ENCODE assay signal across 11 cellular contexts in genomic region chr21:17550671-17551308, GRCh38.
"Had no signal": no experiment of that assay in that cellular context is flagged by ENCODE, and none has a peak within 500 bp of the region (broad histone marks: within the 10 kb centered on the region; RNA-seq: fewer than 3 reads in every experiment).

No MANE protein-coding gene starts in this region.

- H3K27me3 ChIP-seq: colonic mucosa, neutrophil, transverse colon had no signal

- H3K27me3 Mint-ChIP-seq: activated naive CD4-positive, alpha-beta T cell treated with anti-CD3 and anti-CD28 coated beads, Interleukin-2, amount 10 ng/mL, durations not matched to agents 7 days and 5 days had no signal

- H3K9ac ChIP-seq: SK-N-SH had no signal

- H3K4me3 Mint-ChIP-seq: activated naive CD4-positive, alpha-beta T cell treated with anti-CD3 and anti-CD28 coated beads, Interleukin-2, amount 10 ng/mL, durations not matched to agents 7 days and 5 days; naive B cell had no signal

- H3K27ac Mint-ChIP-seq: activated naive CD4-positive, alpha-beta T cell treated with anti-CD3 and anti-CD28 coated beads, Interleukin-2, amount 10 ng/mL, durations not matched to agents 7 days and 5 days; naive B cell had no signal

- H3K4me1 ChIP-seq: colonic mucosa had no signal

- H3K36me3 ChIP-seq: colonic mucosa, neutrophil, transverse colon had no signal

- H3K9me3 ChIP-seq: colonic mucosa, neutrophil, SK-N-SH, transverse colon had no signal

- DNase-seq: activated CD8-positive, alpha-beta memory T cell treated with anti-CD3 and anti-CD28 coated beads for 24 hours; activated naive CD4-positive, alpha-beta T cell treated with anti-CD3 and anti-CD28 coated beads, Interleukin-2, amount 10 ng/mL, durations not matched to agents 7 days and 5 days; caudate nucleus; colonic mucosa; hypothalamus; naive B cell; SK-N-SH; T-helper 1 cell; transverse colon had no signal

- H3K9me3 Mint-ChIP-seq: activated naive CD4-positive, alpha-beta T cell treated with anti-CD3 and anti-CD28 coated beads, Interleukin-2, amount 10 ng/mL, durations not matched to agents 7 days and 5 days had no signal

- H3K27ac ChIP-seq: colonic mucosa, neutrophil, skin epidermis, transverse colon had no signal

- H3K4me1 Mint-ChIP-seq: activated naive CD4-positive, alpha-beta T cell treated with anti-CD3 and anti-CD28 coated beads, Interleukin-2, amount 10 ng/mL, durations not matched to agents 7 days and 5 days; naive B cell had no signal

- H3K36me3 Mint-ChIP-seq: activated naive CD4-positive, alpha-beta T cell treated with anti-CD3 and anti-CD28 coated beads, Interleukin-2, amount 10 ng/mL, durations not matched to agents 7 days and 5 days; naive B cell had no signal

- H3K4me3 ChIP-seq: colonic mucosa, skin epidermis, transverse colon had no signal

- H3K4me2 ChIP-seq: SK-N-SH had no signal
